ENCODE assay signal across 18 cellular contexts in the genomic region with DNA sequence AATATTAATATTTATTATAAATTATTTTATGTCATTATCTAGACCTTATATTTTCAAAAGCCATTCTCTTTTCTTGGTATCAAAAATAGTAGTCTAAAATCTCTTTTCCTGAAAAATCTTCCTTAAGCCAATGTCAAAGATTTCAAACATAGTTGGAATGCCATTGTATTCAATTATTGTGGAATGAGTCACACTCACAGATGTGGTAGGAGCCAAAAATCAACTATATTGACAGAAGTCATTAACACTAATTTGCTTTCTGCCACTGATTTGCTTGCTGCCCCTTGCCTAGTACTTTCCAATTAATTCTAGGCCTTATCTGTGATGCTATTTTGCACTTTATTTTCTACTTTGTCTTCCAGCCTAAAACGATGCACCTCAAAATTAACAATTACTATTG.
DNase-seq lines count a peak whose midpoint lies in the region; ATAC-seq, FAIRE-seq and TF ChIP-seq lines count a peak whose summit lies in the region.
"Had no signal": no experiment of that assay in that cellular context is flagged by ENCODE, and none has a peak within 500 bp of the region (broad histone marks: within the 10 kb centered on the region; RNA-seq: fewer than 3 reads in every experiment).

No MANE protein-coding gene starts in this region.

- no peaks in the 10 kb centered on the region for H3K79me2 ChIP-seq in astrocyte (ENCODE audit: insufficient read depth, low read length)
- H3K79me2 ChIP-seq in neural progenitor cell (ENCODE audit: low read depth), result no peaks in the 10 kb centered on the region

- H3K4me1 Mint-ChIP-seq in astrocyte (ENCODE audit: low read depth, unreplicated experiment) (peaks cover 17% of the 10 kb centered on the region), neural progenitor cell (no peaks in the 10 kb centered on the region)

- H3K9me3 ChIP-seq in astrocyte (ENCODE audit: insufficient read depth, low read depth, low read length) (no peaks in the 10 kb centered on the region), neural progenitor cell (ENCODE audit: low read depth) (no peaks in the 10 kb centered on the region), left lung (no peaks in the 10 kb centered on the region)
- H3K9me3 ChIP-seq: Caco-2 had no signal

- intact Hi-C loops in left lung (cut with DNase I), result no loop called here

- H3K36me3 ChIP-seq in astrocyte (ENCODE audit: insufficient read depth, low read length), result no peaks in the 10 kb centered on the region
- no peaks in the 10 kb centered on the region for H3K36me3 ChIP-seq in neural progenitor cell
- H3K36me3 ChIP-seq in left lung, result no peaks in the 10 kb centered on the region
- H3K36me3 ChIP-seq: MG63 had no signal

- no peak overlapping the region for H3K4me3 Mint-ChIP-seq in astrocyte (ENCODE audit: unreplicated experiment)
- no peak overlapping the region for H3K4me3 Mint-ChIP-seq in neural progenitor cell

- no peak for FAIRE-seq in astrocyte (lab: Jason Lieb, UNC)
- FAIRE-seq: GM19239 had no signal

- H3F3A ChIP-seq in neural progenitor cell (ENCODE audit: low read depth), result no peaks in the 10 kb centered on the region

- H3K27ac ChIP-seq in astrocyte (ENCODE audit: low read depth, low read length) (no peak overlapping the region), neural progenitor cell (no peak overlapping the region), left lung (no peak overlapping the region)
- H3K27ac ChIP-seq: 22Rv1, C4-2B had no signal

- H3K27me3 ChIP-seq in astrocyte (ENCODE audit: insufficient read depth, low read length), result no peaks in the 10 kb centered on the region
- no peaks in the 10 kb centered on the region for H3K27me3 ChIP-seq in neural progenitor cell
- no peaks in the 10 kb centered on the region for H3K27me3 ChIP-seq in left lung
- H3K27me3 ChIP-seq: MG63 had no signal

- no peak overlapping the region for H3K4me2 ChIP-seq in astrocyte (ENCODE audit: low read length)
- no peak overlapping the region for H3K4me2 ChIP-seq in neural progenitor cell

- TF ChIP-seq CTCF in astrocyte (IDR thresholded peaks at IDR 0.05; ENCODE audit: insufficient read depth, low read depth, low read length), result no peak
- no peak for TF ChIP-seq CTCF in neural progenitor cell (IDR thresholded peaks at IDR 0.05)
- no peak for TF ChIP-seq CTCF in left lung (IDR thresholded peaks at IDR 0.05)

- H3K27ac Mint-ChIP-seq in astrocyte (ENCODE audit: unreplicated experiment) (no peak overlapping the region), neural progenitor cell (no peak overlapping the region)

- H3K27me3 Mint-ChIP-seq in astrocyte (ENCODE audit: low read depth, unreplicated experiment) (no peaks in the 10 kb centered on the region), neural progenitor cell (ENCODE audit: insufficient read depth, low read depth) (no peaks in the 10 kb centered on the region)

- no peak overlapping the region for H2AFZ ChIP-seq in astrocyte (ENCODE audit: low read depth, low read length)
- H2AFZ ChIP-seq in neural progenitor cell (replicated peaks), result no peak overlapping the region

- peak; percentile 2 for DNase-seq in ACHN
- DNase-seq in HS-27A (ENCODE audit: low read depth), result peak; percentile 42
- DNase-seq in astrocyte (ENCODE audit: low read depth), result peak; percentile 16
- DNase-seq in kidney tubule cell (ENCODE audit: low spot score), result peak; percentile 6
- DNase-seq in neural progenitor cell (ENCODE audit: low spot score), result no peak
- DNase-seq in DMS114 treated with DMSO at 0.1 percent for 48 hours (lab: John Stamatoyannopoulos, UW; ENCODE audit: unreplicated experiment), result no peak
- no peak for DNase-seq in activated gamma-delta T cell treated with Interleukin-2 at 50 U/mL for 16 hours
- DNase-seq in left lung, result no peak
- DNase-seq: Caco-2, DMS53, GDM1, KG1, MG63, NCI-H1930, NCI-H2171 treated with DMSO at 0.1 percent for 48 hours had no signal

- in situ Hi-C loops in ACHN (cut with HindIII; ENCODE audit: low pct_ligation_motif_present, low pct_unique_long_range_greater_than_20kb, low sequenced_read_pairs), result no loop called here

- no peak for ATAC-seq in left lung

- H3K9ac ChIP-seq in astrocyte (ENCODE audit: low read length) (no peak overlapping the region), neural progenitor cell (no peak overlapping the region)

- H3K36me3 Mint-ChIP-seq in astrocyte (ENCODE audit: low read depth, unreplicated experiment), result no peaks in the 10 kb centered on the region
- no peaks in the 10 kb centered on the region for H3K36me3 Mint-ChIP-seq in neural progenitor cell

- H3K4me3 ChIP-seq in astrocyte (ENCODE audit: insufficient read depth, low read depth, low read length), result no peak overlapping the region
- no peak overlapping the region for H3K4me3 ChIP-seq in neural progenitor cell
- no peak overlapping the region for H3K4me3 ChIP-seq in left lung
- H3K4me3 ChIP-seq: MG63 had no signal

- no peaks in the 10 kb centered on the region for H3K4me1 ChIP-seq in astrocyte (ENCODE audit: insufficient read depth, low read length)
- no peaks in the 10 kb centered on the region for H3K4me1 ChIP-seq in neural progenitor cell
- H3K4me1 ChIP-seq in left lung, result no peaks in the 10 kb centered on the region
- H3K4me1 ChIP-seq: Caco-2 had no signal

- H3K9me3 Mint-ChIP-seq in astrocyte (ENCODE audit: unreplicated experiment) (peaks cover 4% of the 10 kb centered on the region), neural progenitor cell (no peaks in the 10 kb centered on the region)

- no peaks in the 10 kb centered on the region for H4K20me1 ChIP-seq in astrocyte (ENCODE audit: insufficient read depth, low read length)
- H4K20me1 ChIP-seq in neural progenitor cell (ENCODE audit: low read depth), result no peaks in the 10 kb centered on the region

Comparison
In these comparisons a context has a peak if more than half of its experiments do, and no peak if none do; other contexts are left out.
1. DNase-seq: peak in ACHN (single experiment), HS-27A (single experiment), astrocyte (single experiment) and kidney tubule cell (single experiment); none in neural progenitor cell (single experiment), DMS114 treated with DMSO at 0.1 percent for 48 hours (single experiment), activated gamma-delta T cell treated with Interleukin-2 at 50 U/mL for 16 hours (single experiment) and left lung (0 of 2).